Comparison of ENCODE assay signal across 1 cellular context in genomic region chr3:131026321-131027151, GRCh38.
TF ChIP-seq lines count a peak whose summit lies in the region.

Gene ASTE1, minus strand, starts transcription at chr3:131026825. Its CDS starts 1,519 bp downstream, at chr3:131025306.
Gene NEK11, plus strand, starts transcription at chr3:131026877. Its CDS starts 2,832 bp downstream, at chr3:131029709.

TF ChIP-seq in K562, 482 proteins besides CTCF, POLR2A, EP300 and RAD21 (continued from another document and continues in another):
- TF ChIP-seq ZBTB26 (CRISPR knock-in tag; IDR thresholded peaks at IDR 0.05) (no peak), SMAD4 (CRISPR knock-in tag; conservative IDR thresholded peaks at IDR 0.05) (no peak), HIVEP1 (CRISPR knock-in tag; IDR thresholded peaks at IDR 0.05) (no peak), ZEB2 (IDR thresholded peaks at IDR 0.05) (no peak), TBP (optimal IDR thresholded peaks at IDR 0.05; ENCODE audit: low read depth, low read length) (peak; percentile 51), PHF21A (IDR thresholded peaks at IDR 0.05; ENCODE audit: borderline replicate concordance, low read depth) (no peak), HCFC1 (IDR thresholded peaks at IDR 0.05; ENCODE audit: low read depth, low read length) (peak; percentile 86), RBM17 (IDR thresholded peaks at IDR 0.05; ENCODE audit: borderline replicate concordance, low read depth, low read length) (no peak), ASH1L (IDR thresholded peaks at IDR 0.05; ENCODE audit: borderline replicate concordance, low read depth, partially characterized antibody) (peak; percentile 64), ZNF134 (CRISPR knock-in tag; conservative IDR thresholded peaks at IDR 0.05) (no peak), MYNN (IDR thresholded peaks at IDR 0.05) (no peak), MYNN (CRISPR knock-in tag; IDR thresholded peaks at IDR 0.05) (no peak), WHSC1 (IDR thresholded peaks at IDR 0.05; ENCODE audit: low read length) (no peak), CHD1 (IDR thresholded peaks at IDR 0.05; ENCODE audit: low read length) (no peak), DMBX1 (CRISPR knock-in tag; IDR thresholded peaks at IDR 0.05; ENCODE audit: borderline replicate concordance) (0 out of 2 replicates have a peak, but pooled peaks have one; percentile 21), HMG20A (CRISPR knock-in tag; conservative IDR thresholded peaks at IDR 0.05) (no peak), GTF3C2 (IDR thresholded peaks at IDR 0.05; ENCODE audit: borderline replicate concordance, extremely low read depth, insufficient read length) (no peak), IRF9 (tag; IDR thresholded peaks at IDR 0.05) (no peak), HMGN3 (IDR thresholded peaks at IDR 0.05; ENCODE audit: borderline replicate concordance, extremely low read depth, insufficient read length, low read depth, low read length) (no peak), ZNF785 (CRISPR knock-in tag; IDR thresholded peaks at IDR 0.05) (no peak), ZNF449 (CRISPR knock-in tag; IDR thresholded peaks at IDR 0.05) (no peak), TAF9B (IDR thresholded peaks at IDR 0.05; ENCODE audit: partially characterized antibody) (peak; percentile 12), MEF2A (IDR thresholded peaks at IDR 0.05; ENCODE audit: control insufficient read depth, low read depth, low read length) (no peak), CXXC5 (CRISPR knock-in tag; IDR thresholded peaks at IDR 0.05) (peak; percentile 60), ZFX (CRISPR knock-in tag; IDR thresholded peaks at IDR 0.05) (peak; percentile 93), ARID4B (CRISPR knock-in tag; IDR thresholded peaks at IDR 0.05) (no peak; the same call in 1 of the 2 replicates), STAT6 (CRISPR knock-in tag; IDR thresholded peaks at IDR 0.05) (no peak), RAD51 (IDR thresholded peaks at IDR 0.05; ENCODE audit: borderline replicate concordance, low read depth) (no peak), MGA (IDR thresholded peaks at IDR 0.05) (peak; percentile 88), PHB2 (IDR thresholded peaks at IDR 0.05; ENCODE audit: low read depth) (no peak), SRSF3 (IDR thresholded peaks at IDR 0.05; ENCODE audit: insufficient read depth, low read length) (no peak)
